34 cellular contexts compared by ENCODE assay signal in genomic region chr6:84486526-84486925, GRCh38.
"Had no signal": no experiment of that assay in that cellular context is flagged by ENCODE, and none has a peak within 500 bp of the region (broad histone marks: within the 10 kb centered on the region; RNA-seq: fewer than 3 reads in every experiment).

No MANE protein-coding gene starts in this region.

- H3K4me3 ChIP-seq: MG63 had no signal

- DNase-seq: Karpas-422, Kasumi-1, KG1, MG63, MM.1S, MV-4-11, NCI-H1048, NCI-H1092, NCI-H1092 treated with DMSO at 0.1 percent for 48 hours, NCI-H1105, NCI-H1105 treated with DMSO at 0.1 percent for 48 hours, NCI-H1417, NCI-H1417 treated with DMSO at 0.1 percent for 48 hours, NCI-H1436, NCI-H1436 treated with DMSO at 0.1 percent for 48 hours, NCI-H146, NCI-H1694, NCI-H1694 treated with DMSO at 0.1 percent for 48 hours, NCI-H187, NCI-H187 treated with DMSO at 0.1 percent for 48 hours, NCI-H1930, NCI-H2029, NCI-H2029 treated with DMSO at 0.1 percent for 48 hours, NCI-H2081, NCI-H2081 treated with DMSO at 0.1 percent for 48 hours, NCI-H2107, NCI-H2171, NCI-H2171 treated with DMSO at 0.1 percent for 48 hours, NCI-H2227 treated with DMSO at 0.1 percent for 48 hours, NCI-H226, NCI-H345, NCI-H446, NCI-H446 treated with DMSO at 0.1 percent for 48 hours had no signal

- H3K36me3 ChIP-seq: MG63 had no signal

- H3K4me2 ChIP-seq: KMS-11 had no signal

- H3K27me3 ChIP-seq: MG63 had no signal

- H3K9me3 ChIP-seq: MG63 had no signal

- H3K27ac ChIP-seq: KMS-11 had no signal

- H3K9ac ChIP-seq: KMS-11 had no signal
